ENCODE assay signal across 15 cellular contexts in the genomic region with DNA sequence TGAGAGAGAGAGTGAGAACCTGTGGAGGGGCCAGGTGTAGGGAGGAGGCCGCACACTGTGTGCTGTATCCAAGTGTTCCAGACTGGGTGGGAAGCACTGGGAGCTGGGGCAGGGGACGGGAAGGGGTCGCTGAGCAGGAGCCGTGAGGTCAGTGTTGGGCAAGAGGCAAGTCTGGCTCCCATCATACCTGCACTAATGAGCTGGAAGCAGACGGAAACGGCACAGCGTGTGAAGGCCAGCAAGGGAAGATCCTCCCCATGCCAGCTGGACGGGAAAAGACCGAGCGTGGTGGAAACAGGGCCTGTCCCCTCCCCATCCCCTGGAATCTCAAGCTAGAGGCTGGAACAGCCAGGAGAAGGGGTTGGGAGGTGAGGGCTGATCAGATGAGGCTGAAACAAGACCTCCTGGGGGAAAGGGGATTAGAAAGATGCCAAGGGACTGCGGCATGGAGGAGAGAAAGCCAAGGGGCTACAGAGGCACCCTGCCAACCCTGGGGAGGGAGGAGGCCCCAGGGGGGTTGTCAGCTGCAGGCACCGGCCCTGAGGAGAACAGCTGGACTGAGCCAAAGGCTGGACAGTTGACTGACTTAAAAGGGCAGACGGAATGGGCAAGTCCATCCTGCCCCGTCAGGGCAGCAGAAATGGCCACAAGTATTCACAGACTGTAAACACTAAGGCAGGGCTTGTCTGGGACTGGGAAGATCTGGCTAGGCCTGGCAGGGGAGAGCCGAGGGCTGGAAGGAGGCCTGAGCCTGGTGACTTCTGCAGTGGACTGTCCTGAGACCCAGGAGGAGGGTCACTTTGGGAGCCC. TPM values are rescaled to one million over a fixed set of nuclear protein-coding genes. Genes with fewer than 3 reads are reported as not detected.
DNase-seq lines count a peak whose midpoint lies in the region; ATAC-seq and TF ChIP-seq lines count a peak whose summit lies in the region.
"Had no signal": no experiment of that assay in that cellular context is flagged by ENCODE, and none has a peak within 500 bp of the region (broad histone marks: within the 10 kb centered on the region; RNA-seq: fewer than 3 reads in every experiment).

No MANE protein-coding gene starts in this region.

- H3K9me3 Mint-ChIP-seq in activated CD8-positive, alpha-beta T cell treated with anti-CD3 and anti-CD28 coated beads for 36 hours, result no peaks in the 10 kb centered on the region
- H3K9me3 Mint-ChIP-seq: activated naive CD4-positive, alpha-beta T cell treated with anti-CD3 and anti-CD28 coated beads for 36 hours had no signal

- H3K4me3 ChIP-seq in HEK293 (ENCODE audit: low read depth, low read length) (no peak overlapping the region), left lung (no peak overlapping the region), gastrocnemius medialis (no peak overlapping the region)
- H3K4me3 ChIP-seq: body of pancreas, hepatocyte had no signal

- H3K4me1 ChIP-seq in HEK293 (ENCODE audit: control insufficient read depth, insufficient read depth, low read length) (no peaks in the 10 kb centered on the region), left lung (peaks cover 0 to 4% of the 10 kb centered on the region in 2 donors), gastrocnemius medialis (no peaks in the 10 kb centered on the region)

- TF ChIP-seq CTCF in HEK293 (tag by site-specific recombination; IDR thresholded peaks at IDR 0.05) (no peak), left lung (IDR thresholded peaks at IDR 0.05) (no peak), gastrocnemius medialis (IDR thresholded peaks at IDR 0.05 in 4 of 5, conservative IDR thresholded peaks at IDR 0.05 in 1 of 5) (no peak)
- no peak for TF ChIP-seq CTCF in activated CD8-positive, alpha-beta T cell treated with anti-CD3 and anti-CD28 coated beads for 36 hours (IDR thresholded peaks at IDR 0.05)

- intact Hi-C loops in left lung (cut with DNase I) (no loop called here), gastrocnemius medialis (cut with DNase I; ENCODE audit: low total_unique reads) (no loop called here)
- intact Hi-C loops in activated CD8-positive, alpha-beta T cell treated with anti-CD3 and anti-CD28 coated beads for 36 hours (cut with micrococcal nuclease), result no loop called here

- H3K27ac ChIP-seq in HEK293 (ENCODE audit: extremely low read depth, low read depth, low read length), result no peak overlapping the region
- H3K27ac ChIP-seq in left lung, result no peak overlapping the region
- peak overlapping the region in 2 of 4 donors; percentile 2 to 29 for H3K27ac ChIP-seq in gastrocnemius medialis
- H3K27ac ChIP-seq: body of pancreas, hepatocyte had no signal

- H3K9me3 ChIP-seq in HEK293 (ENCODE audit: control insufficient read depth, insufficient read depth, low read depth, low read length) (no peaks in the 10 kb centered on the region), left lung (no peaks in the 10 kb centered on the region), gastrocnemius medialis (no peaks in the 10 kb centered on the region)
- H3K9me3 ChIP-seq: body of pancreas had no signal

- CTCF ChIA-PET in HEK293 (lab: Yijun Ruan, JAX), result no interaction called here
- CTCF ChIA-PET in activated CD8-positive, alpha-beta T cell treated with anti-CD3 and anti-CD28 coated beads for 36 hours (lab: Charles Lee), result interaction anchor here (1.1 to 1.2 kb wide), 2 partner anchors 11 to 19 kb away, joined by 5 read pairs; partner anchors contain the start of gene LTBP2

- H3K27ac Mint-ChIP-seq in activated CD8-positive, alpha-beta T cell treated with anti-CD3 and anti-CD28 coated beads for 36 hours, result no peak overlapping the region
- H3K27ac Mint-ChIP-seq: activated naive CD4-positive, alpha-beta T cell treated with anti-CD3 and anti-CD28 coated beads for 36 hours; B cell had no signal

- ATAC-seq in left lung (peak; percentile 41), gastrocnemius medialis (peak; percentile 47 to 49), GM18520 (IDR thresholded peaks at IDR 0.05; ENCODE audit: unreplicated experiment) (no peak), GM21528 (IDR thresholded peaks at IDR 0.05; ENCODE audit: low FRiP score, unreplicated experiment) (no peak)
- no peak for ATAC-seq in activated CD8-positive, alpha-beta T cell treated with anti-CD3 and anti-CD28 coated beads for 36 hours
- ATAC-seq: body of pancreas had no signal

- H3K27me3 ChIP-seq in left lung, result no peaks in the 10 kb centered on the region
- H3K27me3 ChIP-seq in gastrocnemius medialis, result no peaks in the 10 kb centered on the region
- H3K27me3 ChIP-seq: body of pancreas, hepatocyte had no signal

- H3K4me3 Mint-ChIP-seq in activated CD8-positive, alpha-beta T cell treated with anti-CD3 and anti-CD28 coated beads for 36 hours, result no peak overlapping the region
- H3K4me3 Mint-ChIP-seq: activated naive CD4-positive, alpha-beta T cell treated with anti-CD3 and anti-CD28 coated beads for 36 hours; B cell had no signal

- H3K36me3 ChIP-seq in HEK293 (ENCODE audit: control insufficient read depth in 2 of 2, insufficient read depth in 1 of 2, low read length in 2 of 2) (no peaks in the 10 kb centered on the region), left lung (no peaks in the 10 kb centered on the region), gastrocnemius medialis (no peaks in the 10 kb centered on the region)

- DNase-seq in fibroblast of gingiva (ENCODE audit: low read depth) (peak; percentile 42), left lung (no peak), gastrocnemius medialis (peak in 1 of 2 donors; percentile 43), DMS 273 treated with DMSO at 0.1 percent for 48 hours (lab: John Stamatoyannopoulos, UW) (no peak)
- DNase-seq in activated CD8-positive, alpha-beta T cell treated with anti-CD3 and anti-CD28 coated beads for 36 hours, result no peak
- DNase-seq: activated CD4-positive, alpha-beta T cell treated with anti-CD3 and anti-CD28 coated beads for 48 hours; activated naive CD4-positive, alpha-beta T cell treated with anti-CD3 and anti-CD28 coated beads for 36 hours; body of pancreas; GDM1; SHP77 had no signal

- POLR2A ChIA-PET in HEK293 (lab: Yijun Ruan, JAX), result no interaction called here
- POLR2A ChIA-PET in activated CD8-positive, alpha-beta T cell treated with anti-CD3 and anti-CD28 coated beads for 36 hours (lab: Charles Lee), result no interaction called here

- TF ChIP-seq POLR2A in gastrocnemius medialis (IDR thresholded peaks at IDR 0.05), result no peak

- no peaks in the 10 kb centered on the region for H3K27me3 Mint-ChIP-seq in activated CD8-positive, alpha-beta T cell treated with anti-CD3 and anti-CD28 coated beads for 36 hours

- H3K4me1 Mint-ChIP-seq in activated CD8-positive, alpha-beta T cell treated with anti-CD3 and anti-CD28 coated beads for 36 hours (ENCODE audit: low read depth), result peaks cover 2% of the 10 kb centered on the region

- in situ Hi-C loops in gastrocnemius medialis (cut with MboI; ENCODE audit: low sequenced_read_pairs in 4 of 4), result no loop called here

- H3K36me3 Mint-ChIP-seq in activated CD8-positive, alpha-beta T cell treated with anti-CD3 and anti-CD28 coated beads for 36 hours (ENCODE audit: low read depth), result no peaks in the 10 kb centered on the region

TF ChIP-seq in HEK293, 187 proteins besides CTCF, POLR2A, EP300 and RAD21:
- TF ChIP-seq, protein P1, sequence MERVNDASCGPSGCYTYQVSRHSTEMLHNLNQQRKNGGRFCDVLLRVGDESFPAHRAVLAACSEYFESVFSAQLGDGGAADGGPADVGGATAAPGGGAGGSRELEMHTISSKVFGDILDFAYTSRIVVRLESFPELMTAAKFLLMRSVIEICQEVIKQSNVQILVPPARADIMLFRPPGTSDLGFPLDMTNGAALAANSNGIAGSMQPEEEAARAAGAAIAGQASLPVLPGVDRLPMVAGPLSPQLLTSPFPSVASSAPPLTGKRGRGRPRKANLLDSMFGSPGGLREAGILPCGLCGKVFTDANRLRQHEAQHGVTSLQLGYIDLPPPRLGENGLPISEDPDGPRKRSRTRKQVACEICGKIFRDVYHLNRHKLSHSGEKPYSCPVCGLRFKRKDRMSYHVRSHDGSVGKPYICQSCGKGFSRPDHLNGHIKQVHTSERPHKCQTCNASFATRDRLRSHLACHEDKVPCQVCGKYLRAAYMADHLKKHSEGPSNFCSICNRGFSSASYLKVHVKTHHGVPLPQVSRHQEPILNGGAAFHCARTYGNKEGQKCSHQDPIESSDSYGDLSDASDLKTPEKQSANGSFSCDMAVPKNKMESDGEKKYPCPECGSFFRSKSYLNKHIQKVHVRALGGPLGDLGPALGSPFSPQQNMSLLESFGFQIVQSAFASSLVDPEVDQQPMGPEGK (tag by site-specific recombination; IDR thresholded peaks at IDR 0.05), result no peak
- TF ChIP-seq ZIC2 (tag by site-specific recombination; IDR thresholded peaks at IDR 0.05) (peak; percentile 21; the same call in 1 of the 2 replicates), HOXA7 (CRISPR knock-in tag; IDR thresholded peaks at IDR 0.05; ENCODE audit: borderline replicate concordance) (no peak), ZNF23 (tag by site-specific recombination; IDR thresholded peaks at IDR 0.05; ENCODE audit: borderline replicate concordance) (no peak)

RNA-seq across cellular contexts. Expression of gene LTBP2, which starts 19.0 kb away (rescaled TPM):
- total RNA-seq in left lung (100 to 1,000 TPM in 1 of 2 donors, 10 to 100 TPM in 1; 69.2 to 154 TPM), gastrocnemius medialis (10 to 100 TPM; 19.8 to 51.9 (median 28.8) TPM)
- under 1 TPM; 0.04 to 0.05 TPM for total RNA-seq in activated CD8-positive, alpha-beta T cell treated with anti-CD3 and anti-CD28 coated beads for 36 hours

Comparison
In these comparisons a context has a peak if more than half of its experiments do, and no peak if none do; other contexts are left out.
1. ATAC-seq: peak in left lung (single experiment) and gastrocnemius medialis (2 of 2); none in GM18520 (single experiment), GM21528 (single experiment) and activated CD8-positive, alpha-beta T cell treated with anti-CD3 and anti-CD28 coated beads for 36 hours (single experiment).
2. RNA of gene LTBP2, which starts 19.0 kb away (total RNA-seq): 69.2 to 154 TPM in left lung and 19.8 to 51.9 TPM in gastrocnemius medialis; 0.04 to 0.05 TPM in activated CD8-positive, alpha-beta T cell treated with anti-CD3 and anti-CD28 coated beads for 36 hours; every median in the first group is over 10 times any median in the second.